9 cellular contexts compared by ENCODE assay signal in genomic region chrX:115226929-115227328, GRCh38. TPM values are rescaled to one million over a fixed set of nuclear protein-coding genes. Genes with fewer than 3 reads are reported as not detected.
DNase-seq lines count a peak whose midpoint lies in the region; ATAC-seq, FAIRE-seq and TF ChIP-seq lines count a peak whose summit lies in the region.
"Had no signal": no experiment of that assay in that cellular context is flagged by ENCODE, and none has a peak within 500 bp of the region (broad histone marks: within the 10 kb centered on the region; RNA-seq: fewer than 3 reads in every experiment).

No MANE protein-coding gene starts in this region.

- H3K79me2 ChIP-seq in K562 (ENCODE audit: control insufficient read depth, insufficient read depth, low read length) = no peaks in the 10 kb centered on the region

- TF ChIP-seq EP300 in K562 (IDR thresholded peaks at IDR 0.05; ENCODE audit: low read length) = no peak

- peak; percentile 25 for DNase-seq in NCI-H1092 (lab: John Stamatoyannopoulos, UW)
- peak in 1 of 4 experiments; percentile 15 for DNase-seq in K562 (ENCODE audit: extremely low read depth in 1 of 4, low spot score in 3 of 4)
- DNase-seq in neural crest cell (ENCODE audit: low read depth, low spot score) = no peak
- DNase-seq in activated naive CD4-positive, alpha-beta T cell treated with anti-CD3 and anti-CD28 coated beads, Interleukin-2, amount 50 U/mL, for 16 hours = no peak
- DNase-seq in frontal cortex (ENCODE audit: low spot score in 2 of 2) = no peak
- no peak for DNase-seq in activated naive CD4-positive, alpha-beta T cell treated with Interleukin-2 at 50 U/mL for 16 hours

- H2AFZ ChIP-seq in K562 (ENCODE audit: low read depth, low read length) = no peak overlapping the region

- H3K4me2 ChIP-seq in K562 (ENCODE audit: insufficient read depth, low read length) = no peak overlapping the region

- H3K9me1 ChIP-seq in K562 (ENCODE audit: control insufficient read depth, insufficient read depth, low read length) = no peaks in the 10 kb centered on the region

- H3K36me3 ChIP-seq in K562 (ENCODE audit: control insufficient read depth, insufficient read depth, low read length) = no peaks in the 10 kb centered on the region

- CTCF ChIA-PET in K562 (lab: Yijun Ruan, JAX; ENCODE audit: low intra/inter-chr PET ratio) = no interaction called here

- peak; percentile 73; the same call in 2 of the 3 replicates for ATAC-seq in K562
- ATAC-seq in GM18498 (IDR thresholded peaks at IDR 0.05; ENCODE audit: unreplicated experiment) = no peak

- TF ChIP-seq RAD21 in K562 (CRISPR knock-in tag; conservative IDR thresholded peaks at IDR 0.05 in 1 of 2, IDR thresholded peaks at IDR 0.05 in 1 of 2) = peak in 1 of 2 experiments; percentile 35; a peak in 2 of 4 replicates

- no peaks in the 10 kb centered on the region for H3K9me3 Mint-ChIP-seq in neural crest cell

- peaks cover 8% of the 10 kb centered on the region for H3K36me3 Mint-ChIP-seq in neural crest cell (ENCODE audit: low read depth)

- no peaks in the 10 kb centered on the region for H3K27me3 Mint-ChIP-seq in neural crest cell (ENCODE audit: low read depth)

- in situ Hi-C loops in K562 (cut with MboI) = no loop called here

- TF ChIP-seq POLR2A in K562 (conservative IDR thresholded peaks at IDR 0.05) = no peak

- FAIRE-seq in K562 (lab: Jason Lieb, UNC) (peak; percentile 51), frontal cortex (lab: Jason Lieb, UNC) (no peak)

- H4K20me1 ChIP-seq in K562 (replicated peaks; ENCODE audit: control insufficient read depth, insufficient read depth, low read length) = no peaks in the 10 kb centered on the region

- intact Hi-C loops in K562 (cut with micrococcal nuclease) = loop anchor here (10.0 kb wide), 1 partner anchor 418 kb away; no protein-coding TSS in a partner anchor

- no peaks in the 10 kb centered on the region for H3K27me3 ChIP-seq in K562 (ENCODE audit: control insufficient read depth in 2 of 2, insufficient read depth in 2 of 2, low read length in 2 of 2)

- peaks cover 28% of the 10 kb centered on the region for H3K4me1 Mint-ChIP-seq in neural crest cell

- no peaks in the 10 kb centered on the region for H3K9me3 ChIP-seq in K562 (replicated peaks; ENCODE audit: control insufficient read depth, insufficient read depth, low read depth, low read length)

- no peak overlapping the region for H3K9ac ChIP-seq in K562 (ENCODE audit: insufficient read depth in 1 of 2, low read depth in 2 of 2, low read length in 2 of 2)

- 0% methylated on average over 1 of the region's 1 CpG for WGBS in K562 (ENCODE audit: insufficient coverage, low coverage, missing lambda C conversion rate)

- POLR2A ChIA-PET in K562 (lab: Yijun Ruan, JAX) = no interaction called here

- H3K4me1 ChIP-seq in K562 (replicated peaks in 1 of 2; ENCODE audit: control insufficient read depth in 2 of 2, insufficient read depth in 2 of 2, low read length in 2 of 2) = no peaks in the 10 kb centered on the region

- BruUV-seq in K562 (replicated peaks; lab: Mats Ljungman, UMichigan) = no TSS peak

- no peak overlapping the region for H3K4me3 ChIP-seq in GM12875 (ENCODE audit: low read depth, low read length)
- no peak overlapping the region for H3K4me3 ChIP-seq in K562

- H3K27ac Mint-ChIP-seq in neural crest cell (ENCODE audit: unreplicated experiment) = no peak overlapping the region

- H3K27ac ChIP-seq in K562 (ENCODE audit: extremely low read depth, low read depth, low read length) = no peak overlapping the region
- H3K27ac ChIP-seq: HL-60 had no signal

- no peak overlapping the region for H3K4me3 Mint-ChIP-seq in neural crest cell

- TF ChIP-seq CTCF in GM12875 (IDR thresholded peaks at IDR 0.05; ENCODE audit: borderline replicate concordance, insufficient read depth, low read depth, low read length) (peak; percentile 48; the same call in 1 of the 2 replicates), K562 (IDR thresholded peaks at IDR 0.05 in 2 of 3, conservative IDR thresholded peaks at IDR 0.05 in 1 of 3; ENCODE audit: insufficient read depth in 2 of 3, low read depth in 1 of 3, low read length in 3 of 3) (peak; percentile 36 to 86 (median 59); a peak in 4 of 6 replicates), neural crest cell (conservative IDR thresholded peaks at IDR 0.05) (peak; percentile 58)

TF ChIP-seq in K562, 482 proteins besides CTCF, POLR2A, EP300 and RAD21:
- no peak for TF ChIP-seq SNIP1 (IDR thresholded peaks at IDR 0.05; ENCODE audit: low read depth)
- no peak for TF ChIP-seq GABPA (tag; conservative IDR thresholded peaks at IDR 0.05; ENCODE audit: low read depth)
- TF ChIP-seq RBM17 (IDR thresholded peaks at IDR 0.05; ENCODE audit: borderline replicate concordance, low read depth, low read length) = no peak
- TF ChIP-seq MEF2D (tag; conservative IDR thresholded peaks at IDR 0.05; ENCODE audit: low read depth) = no peak

RNA-seq across cellular contexts. Expression of gene LRCH2, which starts 7.0 kb away (rescaled TPM):
- total RNA-seq in K562 (2011; cell fraction: chromatin; rRNA removed; ENCODE audit: low replicate concordance) = 1.2 and 4.5 TPM in 2 replicates
- 0.67 and 0.92 TPM in 2 replicates for total RNA-seq in K562 (2011; cell fraction: nucleolus; rRNA removed)
- total RNA-seq in K562 (2011; cell fraction: nucleoplasm; rRNA removed) = 1.2 and 4.1 TPM in 2 replicates
- total RNA-seq in K562 (2014; rRNA removed) = 1.5 and 2.2 TPM in 2 replicates
- 4.4 and 4.7 TPM in 2 replicates for total RNA-seq in K562 (2014; rRNA removed; fragmentation: Illumina TruSeq; extraction: Trizol)
- total RNA-seq in K562 (2015; rRNA removed; fragmentation: Illumina TruSeq; extraction: Trizol) = 6.4 and 7.2 TPM in 2 replicates
- 2.6 TPM in 2 replicates for total RNA-seq in K562 (2021)
- polyA plus RNA-seq in K562 (2011; rRNA removed) = 1.3 and 6.3 TPM in 2 replicates
- polyA plus RNA-seq in K562 (2011; cell fraction: cytosol; rRNA removed) = 0.53 and 0.64 TPM in 2 replicates
- 0.79 and 1.9 TPM in 2 replicates for polyA plus RNA-seq in K562 (2011; cell fraction: nucleus; rRNA removed)
- polyA plus RNA-seq in K562 (2012) = 3.1 and 3.8 TPM in 2 replicates
- polyA plus RNA-seq in K562 (2014; fragmentation: Illumina TruSeq; extraction: Trizol) = 2.1 and 2.9 TPM in 2 replicates
- polyA plus RNA-seq in K562 (2014; fragmentation: Nextera tagmentation; extraction: Ambion mirVana) = 1 to 10 TPM; 2.4 to 3.9 TPM
- polyA plus RNA-seq in K562 (2014; rRNA removed) = 1.4 and 1.6 TPM in 2 replicates
- 2.8 and 10.7 TPM in 2 replicates for polyA minus RNA-seq in K562 (2011; rRNA and poly(A)+ RNA removed)
- polyA minus RNA-seq in K562 (2011; cell fraction: cytosol; rRNA and poly(A)+ RNA removed) = 0.91 and 3.1 TPM in 2 replicates
- polyA minus RNA-seq in K562 (2011; cell fraction: nucleus; rRNA and poly(A)+ RNA removed) = 1.3 and 2.6 TPM in 2 replicates
- 16.3 and 16.4 TPM in 2 replicates for total RNA-seq in neural crest cell
- 57.1 TPM for total RNA-seq in frontal cortex

RNA-seq across cellular contexts. Expression of gene RBMXL3, which starts 37.7 kb away (rescaled TPM):
- total RNA-seq in K562 (2011; cell fraction: chromatin; rRNA removed; ENCODE audit: low replicate concordance) = 0.07 TPM in 1 of 2 replicates, not detected in the other
- 0.17 TPM in 1 of 2 replicates, not detected in the other for total RNA-seq in K562 (2011; cell fraction: nucleolus; rRNA removed)
- 0.07 TPM in 1 of 2 replicates, not detected in the other for total RNA-seq in K562 (2011; cell fraction: nucleoplasm; rRNA removed)
- total RNA-seq in K562 (2014; rRNA removed) (not detected in 2 replicates), K562 (2014; rRNA removed; fragmentation: Illumina TruSeq; extraction: Trizol) (not detected in 2 replicates), K562 (2015; rRNA removed; fragmentation: Illumina TruSeq; extraction: Trizol) (0.04 TPM in 1 of 2 replicates, not detected in the other), K562 (2021) (0.29 and 0.31 TPM in 2 replicates), neural crest cell (not detected in 2 replicates), frontal cortex (not detected)
- polyA plus RNA-seq in K562 (2011; rRNA removed) (not detected in 2 replicates), K562 (2014; fragmentation: Illumina TruSeq; extraction: Trizol) (0.03 and 0.22 TPM in 2 replicates), K562 (2014; fragmentation: Nextera tagmentation; extraction: Ambion mirVana) (not detected), K562 (2014; rRNA removed) (not detected in 2 replicates)
- polyA plus RNA-seq in K562 (2011; cell fraction: cytosol; rRNA removed) = 0.01 TPM in 1 of 2 replicates, not detected in the other
- polyA plus RNA-seq in K562 (2011; cell fraction: nucleus; rRNA removed) = not detected in 2 replicates
- 0.14 and 0.93 TPM in 2 replicates for polyA plus RNA-seq in K562 (2012)
- not detected in 2 replicates for polyA minus RNA-seq in K562 (2011; rRNA and poly(A)+ RNA removed)
- polyA minus RNA-seq in K562 (2011; cell fraction: cytosol; rRNA and poly(A)+ RNA removed) = not detected in 2 replicates
- not detected in 2 replicates for polyA minus RNA-seq in K562 (2011; cell fraction: nucleus; rRNA and poly(A)+ RNA removed)
